ENCODE assay signal across 8 cellular contexts in genomic region chr3:40453933-40454332, GRCh38. TPM values are rescaled to one million over a fixed set of nuclear protein-coding genes. Genes with fewer than 3 reads are reported as not detected.
A peak's percentile ranks its signal among the peaks of the same experiment; 100 is the strongest.
DNase-seq lines count a peak whose midpoint lies in the region; ATAC-seq and TF ChIP-seq lines count a peak whose summit lies in the region.

No MANE protein-coding gene starts in this region.

- ATAC-seq in gastrocnemius medialis, result no peak

- intact Hi-C loops in gastrocnemius medialis (cut with DNase I; ENCODE audit: low total_unique reads), result loop anchor here (1.0 to 10.0 kb wide), 7 partner anchors 51 to 1641 kb away; partner anchors contain the start of genes CTNNB1, TRAK1, ULK4 and ZNF621

- in situ Hi-C loops in gastrocnemius medialis (cut with MboI; ENCODE audit: low sequenced_read_pairs in 4 of 4), result loop anchor here in 2 of 4 donors (5.0 to 25.0 kb wide), 5 partner anchors 71 to 1267 kb away; partner anchors contain the start of genes SLC25A38 (in 1 of the 2), XIRP1 (in 1 of the 2) and ZNF621 (in 1 of the 2)

- no peak overlapping the region for H3K27ac ChIP-seq in SJCRH30
- H3K27ac ChIP-seq in gastrocnemius medialis, result peak overlapping the region; percentile 88 to 98 (median 94)

- H3K4me3 ChIP-seq in GM08714 (ENCODE audit: low read length) (peak overlapping the region; percentile 83), SJCRH30 (peak overlapping the region; percentile 72; the same call in 1 of the 2 replicates), fibroblast of pulmonary artery (replicated peaks; ENCODE audit: low read depth, low read length) (peak overlapping the region; percentile 92), gastrocnemius medialis (peak overlapping the region; percentile 61 to 91 (median 80))

- H3K36me3 ChIP-seq in SJCRH30 (peaks cover 13% of the 10 kb centered on the region), gastrocnemius medialis (peaks cover 0 to 14% of the 10 kb centered on the region in 2 donors)

- H3K9me3 ChIP-seq in SJCRH30 (replicated peaks) (no peaks in the 10 kb centered on the region), gastrocnemius medialis (no peaks in the 10 kb centered on the region)

- H3K4me1 ChIP-seq in SJCRH30 (peaks cover 5% of the 10 kb centered on the region; the same call in 1 of the 2 replicates), gastrocnemius medialis (peaks cover 33 to 36% of the 10 kb centered on the region in 2 donors)

- no peak for TF ChIP-seq POLR2A in gastrocnemius medialis (IDR thresholded peaks at IDR 0.05)

- TF ChIP-seq CTCF in fibroblast of pulmonary artery (IDR thresholded peaks at IDR 0.05; ENCODE audit: low read length, missing control alignments) (no peak), gastrocnemius medialis (IDR thresholded peaks at IDR 0.05 in 4 of 5, conservative IDR thresholded peaks at IDR 0.05 in 1 of 5) (no peak)

- no peaks in the 10 kb centered on the region for H3K27me3 ChIP-seq in SJCRH30
- H3K27me3 ChIP-seq in gastrocnemius medialis, result no peaks in the 10 kb centered on the region

- no peak for DNase-seq in SJCRH30
- no peak for DNase-seq in fibroblast of pulmonary artery (ENCODE audit: low read depth)
- no peak for DNase-seq in gastrocnemius medialis
- no peak for DNase-seq in stimulated activated CD4-positive, alpha-beta T cell treated with anti-CD3 and anti-CD28 coated beads, Interleukin-4, amount 100 ng/mL, for 4 hours
- DNase-seq in stimulated activated CD4-positive, alpha-beta T cell treated with anti-CD3 and anti-CD28 coated beads, Interleukin-12 subunit alpha, Interleukin-12 subunit beta, amount 100 ng/mL, for 4 hours, result no peak
- no peak for DNase-seq in occipital lobe (lab: John Stamatoyannopoulos, UW)
- DNase-seq in RPMI8226, result no peak

RNA-seq across cellular contexts. Expression of gene RPL14, which starts 3.2 kb away (rescaled TPM):
- 838 and 968 TPM in 2 replicates for total RNA-seq in SJCRH30 (2014; rRNA removed; shearing (Covaris generic))
- 100 to 1,000 TPM; 170 to 330 (median 296) TPM for total RNA-seq in gastrocnemius medialis
- 165 TPM for total RNA-seq in occipital lobe

RNA-seq across cellular contexts. Expression of gene ZNF619, which starts 23.0 kb away (rescaled TPM):
- total RNA-seq in SJCRH30 (2014; rRNA removed; shearing (Covaris generic)), result 2.1 and 3.4 TPM in 2 replicates
- 1 to 10 TPM; 1.9 to 7.2 (median 2.7) TPM for total RNA-seq in gastrocnemius medialis
- total RNA-seq in occipital lobe, result 5.9 TPM

RNA-seq across cellular contexts. Expression of gene ZNF620, which starts 51.9 kb away (rescaled TPM):
- 4.6 and 6.1 TPM in 2 replicates for total RNA-seq in SJCRH30 (2014; rRNA removed; shearing (Covaris generic))
- total RNA-seq in gastrocnemius medialis (1 to 10 TPM in 2 of 4 donors, under 1 TPM in 2; 0.33 to 4.2 (median 1.9) TPM), occipital lobe (13.6 TPM)
